34 cellular contexts compared by ENCODE assay signal in the genomic region with DNA sequence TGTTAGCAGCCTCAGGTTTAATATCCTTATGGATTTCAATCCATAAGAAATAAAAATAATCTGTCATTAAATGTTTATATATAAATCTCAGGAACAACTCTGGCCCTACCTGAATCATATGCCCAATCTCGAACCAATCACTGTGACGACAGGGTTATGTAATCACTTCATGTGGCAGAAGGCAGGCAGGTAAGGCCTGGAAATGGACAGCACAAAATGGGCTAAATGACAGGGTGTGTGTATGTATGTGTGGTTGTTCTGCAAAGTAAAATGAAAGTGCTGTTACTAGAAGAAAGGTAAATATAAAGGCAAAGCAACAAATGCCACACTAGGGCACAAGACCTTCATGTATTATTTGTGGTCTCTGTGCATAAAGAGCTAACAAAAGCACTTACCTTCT. TPM values are rescaled to one million over a fixed set of nuclear protein-coding genes. Genes with fewer than 3 reads are reported as not detected.
"Had no signal": no experiment of that assay in that cellular context is flagged by ENCODE, and none has a peak within 500 bp of the region (broad histone marks: within the 10 kb centered on the region; RNA-seq: fewer than 3 reads in every experiment).

No MANE protein-coding gene starts in this region.

- H3K4me3 ChIP-seq: MG63 had no signal

- H3K36me3 ChIP-seq: MG63 had no signal

- H3K9me3 ChIP-seq: MG63 had no signal

- DNase-seq: Karpas-422, Kasumi-1, MG63, MM.1S, MV-4-11, NCI-H1048, NCI-H1092, NCI-H1092 treated with DMSO at 0.1 percent for 48 hours, NCI-H1105, NCI-H1105 treated with DMSO at 0.1 percent for 48 hours, NCI-H1417, NCI-H1417 treated with DMSO at 0.1 percent for 48 hours, NCI-H1436, NCI-H1436 treated with DMSO at 0.1 percent for 48 hours, NCI-H146, NCI-H1694, NCI-H1694 treated with DMSO at 0.1 percent for 48 hours, NCI-H187, NCI-H187 treated with DMSO at 0.1 percent for 48 hours, NCI-H1930, NCI-H2029, NCI-H2029 treated with DMSO at 0.1 percent for 48 hours, NCI-H2081, NCI-H2081 treated with DMSO at 0.1 percent for 48 hours, NCI-H2107, NCI-H2171, NCI-H2171 treated with DMSO at 0.1 percent for 48 hours, NCI-H2227 treated with DMSO at 0.1 percent for 48 hours, NCI-H226, NCI-H345, NCI-H446, NCI-H446 treated with DMSO at 0.1 percent for 48 hours, NCI-H510A had no signal

RNA-seq across cellular contexts. Expression of gene ANKDD1B, which starts 19.6 kb away (rescaled TPM):
- total RNA-seq: NCI-H460 had no signal
